8 cellular contexts compared by ENCODE assay signal in genomic region chr10:77846718-77847311, GRCh38.
DNase-seq lines count a peak whose midpoint lies in the region; ATAC-seq and TF ChIP-seq lines count a peak whose summit lies in the region.

No MANE protein-coding gene starts in this region.

- no peak overlapping the region for H3K9ac ChIP-seq in OCI-LY1 (ENCODE audit: low read length)

- no peaks in the 10 kb centered on the region for H4K20me1 ChIP-seq in OCI-LY1 (ENCODE audit: insufficient read depth, low read length)

- H3K9me3 Mint-ChIP-seq in activated T-cell treated with anti-CD3 and anti-CD28 coated beads, Interleukin-2, amount 50 U/mL, for 4 hours = no peaks in the 10 kb centered on the region
- H3K9me3 Mint-ChIP-seq in naive thymus-derived CD8-positive, alpha-beta T cell = no peaks in the 10 kb centered on the region

- no peaks in the 10 kb centered on the region for H3K27me3 ChIP-seq in OCI-LY1 (ENCODE audit: insufficient read depth, low read length)

- POLR2A ChIA-PET in naive thymus-derived CD8-positive, alpha-beta T cell (lab: Charles Lee) = no interaction called here

- H3K27ac Mint-ChIP-seq in naive thymus-derived CD8-positive, alpha-beta T cell = peak overlapping the region in 2 of 10 donors; percentile 11 to 52

- H3K36me3 Mint-ChIP-seq in activated T-cell treated with anti-CD3 and anti-CD28 coated beads, Interleukin-2, amount 50 U/mL, for 4 hours (ENCODE audit: insufficient read depth) = no peaks in the 10 kb centered on the region
- no peaks in the 10 kb centered on the region for H3K36me3 Mint-ChIP-seq in naive thymus-derived CD8-positive, alpha-beta T cell

- H3K4me1 ChIP-seq in OCI-LY1 (ENCODE audit: insufficient read depth, low read length, severe bottlenecking) = no peaks in the 10 kb centered on the region

- no peak overlapping the region for H2AFZ ChIP-seq in OCI-LY1 (ENCODE audit: low read length)

- no peaks in the 10 kb centered on the region for H3K9me2 ChIP-seq in OCI-LY1 (ENCODE audit: low read depth, low read length)

- no peak overlapping the region for H3K4me2 ChIP-seq in OCI-LY1 (ENCODE audit: low read length)

- H3K27me3 Mint-ChIP-seq in activated T-cell treated with anti-CD3 and anti-CD28 coated beads, Interleukin-2, amount 50 U/mL, for 4 hours (ENCODE audit: low read depth) = no peaks in the 10 kb centered on the region
- peaks cover 0 to 1% (median 0%) of the 10 kb centered on the region in 5 donors for H3K27me3 Mint-ChIP-seq in naive thymus-derived CD8-positive, alpha-beta T cell

- H3K79me2 ChIP-seq in OCI-LY1 (ENCODE audit: insufficient read depth, low read length) = no peaks in the 10 kb centered on the region

- ATAC-seq in GM18498 (IDR thresholded peaks at IDR 0.05; ENCODE audit: unreplicated experiment) = peak; percentile 73
- peak; percentile 46 for ATAC-seq in HG03469 (IDR thresholded peaks at IDR 0.05; ENCODE audit: unreplicated experiment)
- ATAC-seq in activated T-cell treated with anti-CD3 and anti-CD28 coated beads, Interleukin-2, amount 50 U/mL, for 4 hours = peak; percentile 67
- ATAC-seq in naive thymus-derived CD8-positive, alpha-beta T cell = peak; percentile 62 to 76

- H3K36me3 ChIP-seq in OCI-LY1 (ENCODE audit: insufficient read depth, low read length) = no peaks in the 10 kb centered on the region

- no peak overlapping the region for H3K27ac ChIP-seq in OCI-LY1 (ENCODE audit: low read depth, low read length, poor library complexity, severe bottlenecking)

- peaks cover 1% of the 10 kb centered on the region for H3K4me1 Mint-ChIP-seq in activated T-cell treated with anti-CD3 and anti-CD28 coated beads, Interleukin-2, amount 50 U/mL, for 4 hours (ENCODE audit: low read depth)
- peaks cover 3 to 13% (median 8%) of the 10 kb centered on the region in 4 donors for H3K4me1 Mint-ChIP-seq in naive thymus-derived CD8-positive, alpha-beta T cell

- DNase-seq in 8988T = peak; percentile 40
- peak; percentile 52 for DNase-seq in activated T-cell treated with anti-CD3 and anti-CD28 coated beads, Interleukin-2, amount 50 U/mL, for 4 hours
- DNase-seq in fibroblast of mammary gland (ENCODE audit: low read depth) = peak; percentile 68
- DNase-seq in naive thymus-derived CD8-positive, alpha-beta T cell = peak; percentile 15 to 72 (median 49)
- peak; percentile 7 to 53 (median 20) for DNase-seq in stimulated activated naive CD4-positive, alpha-beta T cell (lab: John Stamatoyannopoulos, UW)

- no peak overlapping the region for H3K4me3 ChIP-seq in OCI-LY1 (ENCODE audit: low read depth, low read length, poor library complexity, severe bottlenecking)
- no peak overlapping the region for H3K4me3 ChIP-seq in fibroblast of mammary gland (ENCODE audit: control insufficient read depth, low read depth, low read length)

- H3K9me3 ChIP-seq in OCI-LY1 (ENCODE audit: low read length) = no peaks in the 10 kb centered on the region

- TF ChIP-seq CTCF in OCI-LY1 (IDR thresholded peaks at IDR 0.05; ENCODE audit: low read length) (peak; percentile 78), fibroblast of mammary gland (conservative IDR thresholded peaks at IDR 0.05; ENCODE audit: control insufficient read depth, insufficient read depth, low read depth, low read length) (peak; percentile 96)

- H3F3A ChIP-seq in OCI-LY1 (ENCODE audit: insufficient read depth, low read length) = no peaks in the 10 kb centered on the region

- no peak overlapping the region for H3K4me3 Mint-ChIP-seq in activated T-cell treated with anti-CD3 and anti-CD28 coated beads, Interleukin-2, amount 50 U/mL, for 4 hours
- H3K4me3 Mint-ChIP-seq in naive thymus-derived CD8-positive, alpha-beta T cell = no peak overlapping the region
